1 cellular context compared by ENCODE assay signal in genomic region chr11:57483570-57483934, GRCh38.
TF ChIP-seq lines count a peak whose summit lies in the region.

No MANE protein-coding gene starts in this region.

TF ChIP-seq in H1, 55 proteins besides CTCF, POLR2A, EP300 and RAD21:
- TF ChIP-seq ATF3 (IDR thresholded peaks at IDR 0.05; ENCODE audit: insufficient read depth, low read depth, low read length): no peak
- TF ChIP-seq KDM1A (IDR thresholded peaks at IDR 0.05; ENCODE audit: borderline replicate concordance, low read length): peak; percentile 82; the same call in 1 of the 2 replicates
